1 cellular context compared by ENCODE assay signal in genomic region chr9:133154097-133154989, GRCh38.
TF ChIP-seq lines count a peak whose summit lies in the region.

No MANE protein-coding gene starts in this region.

TF ChIP-seq in K562, 482 proteins besides CTCF, POLR2A, EP300 and RAD21 (continues in another document):
- TF ChIP-seq TEAD4 (IDR thresholded peaks at IDR 0.05; ENCODE audit: low read length): no peak
- TF ChIP-seq TEAD4 (CRISPR knock-in tag; IDR thresholded peaks at IDR 0.05; ENCODE audit: borderline replicate concordance): no peak
- peak; percentile 58 for TF ChIP-seq CHD4 (IDR thresholded peaks at IDR 0.05; ENCODE audit: insufficient read depth, insufficient replicate concordance, low read depth, low read length, poor library complexity, severe bottlenecking)
- no peak for TF ChIP-seq HMG20A (CRISPR knock-in tag; conservative IDR thresholded peaks at IDR 0.05)
- TF ChIP-seq ARID1B (IDR thresholded peaks at IDR 0.05): no peak
- peak; percentile 66; the same call in 1 of the 2 replicates for TF ChIP-seq CBX1 (IDR thresholded peaks at IDR 0.05; ENCODE audit: low read depth)
- TF ChIP-seq, protein P1, sequence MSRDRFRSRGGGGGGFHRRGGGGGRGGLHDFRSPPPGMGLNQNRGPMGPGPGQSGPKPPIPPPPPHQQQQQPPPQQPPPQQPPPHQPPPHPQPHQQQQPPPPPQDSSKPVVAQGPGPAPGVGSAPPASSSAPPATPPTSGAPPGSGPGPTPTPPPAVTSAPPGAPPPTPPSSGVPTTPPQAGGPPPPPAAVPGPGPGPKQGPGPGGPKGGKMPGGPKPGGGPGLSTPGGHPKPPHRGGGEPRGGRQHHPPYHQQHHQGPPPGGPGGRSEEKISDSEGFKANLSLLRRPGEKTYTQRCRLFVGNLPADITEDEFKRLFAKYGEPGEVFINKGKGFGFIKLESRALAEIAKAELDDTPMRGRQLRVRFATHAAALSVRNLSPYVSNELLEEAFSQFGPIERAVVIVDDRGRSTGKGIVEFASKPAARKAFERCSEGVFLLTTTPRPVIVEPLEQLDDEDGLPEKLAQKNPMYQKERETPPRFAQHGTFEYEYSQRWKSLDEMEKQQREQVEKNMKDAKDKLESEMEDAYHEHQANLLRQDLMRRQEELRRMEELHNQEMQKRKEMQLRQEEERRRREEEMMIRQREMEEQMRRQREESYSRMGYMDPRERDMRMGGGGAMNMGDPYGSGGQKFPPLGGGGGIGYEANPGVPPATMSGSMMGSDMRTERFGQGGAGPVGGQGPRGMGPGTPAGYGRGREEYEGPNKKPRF (IDR thresholded peaks at IDR 0.05; ENCODE audit: low read depth, low read length): no peak
- TF ChIP-seq ARID3A (IDR thresholded peaks at IDR 0.05; ENCODE audit: borderline replicate concordance, low read depth, low read length): no peak
- TF ChIP-seq USF1 (CRISPR knock-in tag; IDR thresholded peaks at IDR 0.05): peak; percentile 66
- no peak for TF ChIP-seq NR3C1 (CRISPR knock-in tag; IDR thresholded peaks at IDR 0.05)
- TF ChIP-seq GABPB1 (CRISPR knock-in tag; IDR thresholded peaks at IDR 0.05): no peak
- TF ChIP-seq, protein P2, sequence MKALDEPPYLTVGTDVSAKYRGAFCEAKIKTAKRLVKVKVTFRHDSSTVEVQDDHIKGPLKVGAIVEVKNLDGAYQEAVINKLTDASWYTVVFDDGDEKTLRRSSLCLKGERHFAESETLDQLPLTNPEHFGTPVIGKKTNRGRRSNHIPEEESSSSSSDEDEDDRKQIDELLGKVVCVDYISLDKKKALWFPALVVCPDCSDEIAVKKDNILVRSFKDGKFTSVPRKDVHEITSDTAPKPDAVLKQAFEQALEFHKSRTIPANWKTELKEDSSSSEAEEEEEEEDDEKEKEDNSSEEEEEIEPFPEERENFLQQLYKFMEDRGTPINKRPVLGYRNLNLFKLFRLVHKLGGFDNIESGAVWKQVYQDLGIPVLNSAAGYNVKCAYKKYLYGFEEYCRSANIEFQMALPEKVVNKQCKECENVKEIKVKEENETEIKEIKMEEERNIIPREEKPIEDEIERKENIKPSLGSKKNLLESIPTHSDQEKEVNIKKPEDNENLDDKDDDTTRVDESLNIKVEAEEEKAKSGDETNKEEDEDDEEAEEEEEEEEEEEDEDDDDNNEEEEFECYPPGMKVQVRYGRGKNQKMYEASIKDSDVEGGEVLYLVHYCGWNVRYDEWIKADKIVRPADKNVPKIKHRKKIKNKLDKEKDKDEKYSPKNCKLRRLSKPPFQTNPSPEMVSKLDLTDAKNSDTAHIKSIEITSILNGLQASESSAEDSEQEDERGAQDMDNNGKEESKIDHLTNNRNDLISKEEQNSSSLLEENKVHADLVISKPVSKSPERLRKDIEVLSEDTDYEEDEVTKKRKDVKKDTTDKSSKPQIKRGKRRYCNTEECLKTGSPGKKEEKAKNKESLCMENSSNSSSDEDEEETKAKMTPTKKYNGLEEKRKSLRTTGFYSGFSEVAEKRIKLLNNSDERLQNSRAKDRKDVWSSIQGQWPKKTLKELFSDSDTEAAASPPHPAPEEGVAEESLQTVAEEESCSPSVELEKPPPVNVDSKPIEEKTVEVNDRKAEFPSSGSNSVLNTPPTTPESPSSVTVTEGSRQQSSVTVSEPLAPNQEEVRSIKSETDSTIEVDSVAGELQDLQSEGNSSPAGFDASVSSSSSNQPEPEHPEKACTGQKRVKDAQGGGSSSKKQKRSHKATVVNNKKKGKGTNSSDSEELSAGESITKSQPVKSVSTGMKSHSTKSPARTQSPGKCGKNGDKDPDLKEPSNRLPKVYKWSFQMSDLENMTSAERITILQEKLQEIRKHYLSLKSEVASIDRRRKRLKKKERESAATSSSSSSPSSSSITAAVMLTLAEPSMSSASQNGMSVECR (CRISPR knock-in tag; IDR thresholded peaks at IDR 0.05): no peak
- no peak for TF ChIP-seq HDAC3 (IDR thresholded peaks at IDR 0.05; ENCODE audit: borderline replicate concordance, partially characterized antibody)
- TF ChIP-seq MLX (CRISPR knock-in tag; conservative IDR thresholded peaks at IDR 0.05): no peak
- no peak for TF ChIP-seq ZFPM2 (CRISPR knock-in tag; IDR thresholded peaks at IDR 0.05)
- no peak for TF ChIP-seq TCF7L2 (IDR thresholded peaks at IDR 0.05; ENCODE audit: low read depth, low read length)
- no peak for TF ChIP-seq MYNN (IDR thresholded peaks at IDR 0.05)
- no peak for TF ChIP-seq MYNN (CRISPR knock-in tag; IDR thresholded peaks at IDR 0.05)
- no peak for TF ChIP-seq MECOM (CRISPR knock-in tag; IDR thresholded peaks at IDR 0.05)
- no peak for TF ChIP-seq HNRNPL (IDR thresholded peaks at IDR 0.05; ENCODE audit: low read depth, low read length)
- TF ChIP-seq KDM1A (IDR thresholded peaks at IDR 0.05): peak; percentile 87 to 94
- no peak for TF ChIP-seq RBM15 (IDR thresholded peaks at IDR 0.05; ENCODE audit: insufficient read depth, low read length)
- no peak for TF ChIP-seq CEBPZ (IDR thresholded peaks at IDR 0.05; ENCODE audit: borderline replicate concordance, low read depth, low read length)
- no peak for TF ChIP-seq NFIC (IDR thresholded peaks at IDR 0.05)
- TF ChIP-seq NELFE (IDR thresholded peaks at IDR 0.05; ENCODE audit: insufficient read depth, insufficient read length): no peak
- TF ChIP-seq CAMTA2 (CRISPR knock-in tag; conservative IDR thresholded peaks at IDR 0.05): no peak
- TF ChIP-seq CHCHD3 (CRISPR knock-in tag; IDR thresholded peaks at IDR 0.05): no peak
- TF ChIP-seq, protein P3, sequence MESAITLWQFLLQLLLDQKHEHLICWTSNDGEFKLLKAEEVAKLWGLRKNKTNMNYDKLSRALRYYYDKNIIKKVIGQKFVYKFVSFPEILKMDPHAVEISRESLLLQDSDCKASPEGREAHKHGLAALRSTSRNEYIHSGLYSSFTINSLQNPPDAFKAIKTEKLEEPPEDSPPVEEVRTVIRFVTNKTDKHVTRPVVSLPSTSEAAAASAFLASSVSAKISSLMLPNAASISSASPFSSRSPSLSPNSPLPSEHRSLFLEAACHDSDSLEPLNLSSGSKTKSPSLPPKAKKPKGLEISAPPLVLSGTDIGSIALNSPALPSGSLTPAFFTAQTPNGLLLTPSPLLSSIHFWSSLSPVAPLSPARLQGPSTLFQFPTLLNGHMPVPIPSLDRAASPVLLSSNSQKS (CRISPR knock-in tag; IDR thresholded peaks at IDR 0.05): no peak
- no peak for TF ChIP-seq MXI1 (IDR thresholded peaks at IDR 0.05; ENCODE audit: low read depth, low read length)
- no peak for TF ChIP-seq ZFP91 (CRISPR knock-in tag; IDR thresholded peaks at IDR 0.05)
- no peak for TF ChIP-seq ZNF239 (CRISPR knock-in tag; IDR thresholded peaks at IDR 0.05)
- TF ChIP-seq, protein P4, sequence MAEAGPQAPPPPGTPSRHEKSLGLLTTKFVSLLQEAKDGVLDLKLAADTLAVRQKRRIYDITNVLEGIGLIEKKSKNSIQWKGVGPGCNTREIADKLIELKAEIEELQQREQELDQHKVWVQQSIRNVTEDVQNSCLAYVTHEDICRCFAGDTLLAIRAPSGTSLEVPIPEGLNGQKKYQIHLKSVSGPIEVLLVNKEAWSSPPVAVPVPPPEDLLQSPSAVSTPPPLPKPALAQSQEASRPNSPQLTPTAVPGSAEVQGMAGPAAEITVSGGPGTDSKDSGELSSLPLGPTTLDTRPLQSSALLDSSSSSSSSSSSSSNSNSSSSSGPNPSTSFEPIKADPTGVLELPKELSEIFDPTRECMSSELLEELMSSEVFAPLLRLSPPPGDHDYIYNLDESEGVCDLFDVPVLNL (CRISPR knock-in tag; IDR thresholded peaks at IDR 0.05; ENCODE audit: low read depth): no peak
- no peak for TF ChIP-seq DMBX1 (CRISPR knock-in tag; IDR thresholded peaks at IDR 0.05; ENCODE audit: borderline replicate concordance)
- TF ChIP-seq, protein P5, sequence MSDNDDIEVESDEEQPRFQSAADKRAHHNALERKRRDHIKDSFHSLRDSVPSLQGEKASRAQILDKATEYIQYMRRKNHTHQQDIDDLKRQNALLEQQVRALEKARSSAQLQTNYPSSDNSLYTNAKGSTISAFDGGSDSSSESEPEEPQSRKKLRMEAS (CRISPR knock-in tag; IDR thresholded peaks at IDR 0.05): no peak; the same call in 1 of the 2 replicates
- TF ChIP-seq ZNF232 (CRISPR knock-in tag; IDR thresholded peaks at IDR 0.05): no peak
- TF ChIP-seq SETDB1 (IDR thresholded peaks at IDR 0.05; ENCODE audit: low read length): no peak
- no peak for TF ChIP-seq CHD1 (IDR thresholded peaks at IDR 0.05; ENCODE audit: low read length)
- TF ChIP-seq BCOR (IDR thresholded peaks at IDR 0.05): peak; percentile 99
- TF ChIP-seq HIVEP1 (CRISPR knock-in tag; IDR thresholded peaks at IDR 0.05): no peak
- TF ChIP-seq PTTG1 (tag; IDR thresholded peaks at IDR 0.05; ENCODE audit: low read depth): no peak
- TF ChIP-seq MEIS2 (IDR thresholded peaks at IDR 0.05; ENCODE audit: partially characterized antibody): peak; percentile 78
- no peak for TF ChIP-seq SMAD3 (CRISPR knock-in tag; conservative IDR thresholded peaks at IDR 0.05)
- TF ChIP-seq SMARCA4 (IDR thresholded peaks at IDR 0.05): no peak
- TF ChIP-seq FOSL1 (tag; conservative IDR thresholded peaks at IDR 0.05): no peak
- no peak for TF ChIP-seq ESRRB (CRISPR knock-in tag; IDR thresholded peaks at IDR 0.05; ENCODE audit: borderline replicate concordance)
- no peak for TF ChIP-seq YBX1 (IDR thresholded peaks at IDR 0.05)
- TF ChIP-seq MCM2 (IDR thresholded peaks at IDR 0.05; ENCODE audit: low read depth): no peak
- TF ChIP-seq, protein P6, sequence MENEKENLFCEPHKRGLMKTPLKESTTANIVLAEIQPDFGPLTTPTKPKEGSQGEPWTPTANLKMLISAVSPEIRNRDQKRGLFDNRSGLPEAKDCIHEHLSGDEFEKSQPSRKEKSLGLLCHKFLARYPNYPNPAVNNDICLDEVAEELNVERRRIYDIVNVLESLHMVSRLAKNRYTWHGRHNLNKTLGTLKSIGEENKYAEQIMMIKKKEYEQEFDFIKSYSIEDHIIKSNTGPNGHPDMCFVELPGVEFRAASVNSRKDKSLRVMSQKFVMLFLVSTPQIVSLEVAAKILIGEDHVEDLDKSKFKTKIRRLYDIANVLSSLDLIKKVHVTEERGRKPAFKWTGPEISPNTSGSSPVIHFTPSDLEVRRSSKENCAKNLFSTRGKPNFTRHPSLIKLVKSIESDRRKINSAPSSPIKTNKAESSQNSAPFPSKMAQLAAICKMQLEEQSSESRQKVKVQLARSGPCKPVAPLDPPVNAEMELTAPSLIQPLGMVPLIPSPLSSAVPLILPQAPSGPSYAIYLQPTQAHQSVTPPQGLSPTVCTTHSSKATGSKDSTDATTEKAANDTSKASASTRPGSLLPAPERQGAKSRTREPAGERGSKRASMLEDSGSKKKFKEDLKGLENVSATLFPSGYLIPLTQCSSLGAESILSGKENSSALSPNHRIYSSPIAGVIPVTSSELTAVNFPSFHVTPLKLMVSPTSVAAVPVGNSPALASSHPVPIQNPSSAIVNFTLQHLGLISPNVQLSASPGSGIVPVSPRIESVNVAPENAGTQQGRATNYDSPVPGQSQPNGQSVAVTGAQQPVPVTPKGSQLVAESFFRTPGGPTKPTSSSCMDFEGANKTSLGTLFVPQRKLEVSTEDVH (IDR thresholded peaks at IDR 0.05; ENCODE audit: low read depth, partially characterized antibody): no peak
